In the genomic region with DNA sequence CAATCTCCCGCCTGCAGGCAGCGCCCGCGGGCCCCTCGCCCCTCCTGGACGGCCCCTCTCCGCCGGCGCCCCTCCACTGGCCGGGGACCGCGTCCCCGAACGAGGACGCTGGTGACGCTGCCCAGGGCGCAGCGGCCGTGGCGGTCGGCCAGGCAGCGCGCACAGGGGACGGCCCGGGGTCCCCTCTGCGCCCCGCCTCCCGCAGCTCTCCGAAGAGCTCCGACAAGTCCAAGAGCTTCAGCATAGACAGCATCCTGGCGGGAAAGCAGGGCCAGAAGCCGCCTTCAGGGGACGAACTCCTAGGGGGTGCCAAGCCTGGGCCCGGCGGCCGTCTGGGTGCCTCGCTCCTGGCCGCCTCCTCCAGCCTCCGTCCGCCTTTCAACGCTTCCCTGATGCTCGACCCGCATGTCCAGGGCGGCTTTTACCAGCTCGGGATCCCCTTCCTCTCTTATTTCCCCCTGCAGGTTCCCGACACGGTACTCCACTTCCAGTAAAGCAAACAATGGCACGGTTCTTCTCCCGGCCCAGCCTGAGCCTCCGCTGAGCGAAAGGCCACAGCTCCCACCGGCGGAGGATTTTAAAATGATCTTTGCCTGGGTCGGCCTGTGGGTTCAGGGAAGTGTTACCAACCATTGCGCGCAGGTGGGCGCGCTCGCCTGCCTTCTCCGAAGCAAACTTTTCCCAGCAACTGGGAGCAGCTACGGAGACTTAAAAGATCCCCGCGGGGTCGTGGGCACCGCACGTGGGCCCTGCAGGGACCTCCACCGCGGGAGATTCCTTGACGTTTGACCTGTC, we compare ENCODE assay signal across 14 cellular contexts. TPM values are rescaled to one million over a fixed set of nuclear protein-coding genes. Genes with fewer than 3 reads are reported as not detected.
DNase-seq lines count a peak whose midpoint lies in the region; ATAC-seq and TF ChIP-seq lines count a peak whose summit lies in the region.
"Had no signal": no experiment of that assay in that cellular context is flagged by ENCODE, and none has a peak within 500 bp of the region (broad histone marks: within the 10 kb centered on the region; RNA-seq: fewer than 3 reads in every experiment).

No MANE protein-coding gene starts in this region.

- TF ChIP-seq CTCF in choroid plexus epithelial cell (conservative IDR thresholded peaks at IDR 0.05; ENCODE audit: low read depth, low read length) (no peak), tibial artery (IDR thresholded peaks at IDR 0.05) (no peak)

- no peak for DNase-seq in activated CD4-positive, alpha-beta T cell treated with anti-CD3 and anti-CD28 coated beads, Interleukin-2, amount 10 ng/mL, durations not matched to agents 24 days and 14 days
- no peak for DNase-seq in activated CD4-positive, alpha-beta T cell treated with anti-CD3 and anti-CD28 coated beads for 4 hours
- DNase-seq in choroid plexus epithelial cell (ENCODE audit: low read depth) (peak; percentile 52), tibial artery (peak in 1 of 2 donors; percentile 75), OCI-M2 (lab: John Stamatoyannopoulos, UW; ENCODE audit: unreplicated experiment) (no peak)
- DNase-seq: 8988T; activated CD4-positive, alpha-beta T cell treated with anti-CD3 and anti-CD28 coated beads, Interleukin-2, amount 10 ng/mL, durations not matched to agents 7 days and 5 days; activated naive CD8-positive, alpha-beta T cell treated with anti-CD3 and anti-CD28 coated beads, Interleukin-2, amount 50 U/mL, for 24 hours; naive thymus-derived CD8-positive, alpha-beta T cell; NCI-H2107; stimulated activated CD4-positive, alpha-beta T cell treated with anti-CD3 and anti-CD28 coated beads, Interleukin-4, amount 100 ng/mL, for 4 hours had no signal

- peaks cover 0 to 84% (median 61%) of the 10 kb centered on the region in 4 donors for H3K4me1 ChIP-seq in tibial artery

- H3K36me3 Mint-ChIP-seq in activated CD4-positive, alpha-beta T cell treated with anti-CD3 and anti-CD28 coated beads, Interleukin-2, amount 10 ng/mL, durations not matched to agents 24 days and 14 days (ENCODE audit: low read depth): no peaks in the 10 kb centered on the region

- H3K9me3 Mint-ChIP-seq in activated CD4-positive, alpha-beta T cell treated with anti-CD3 and anti-CD28 coated beads, Interleukin-2, amount 10 ng/mL, durations not matched to agents 24 days and 14 days: no peaks in the 10 kb centered on the region
- H3K9me3 Mint-ChIP-seq: activated CD4-positive, alpha-beta T cell treated with anti-CD3 and anti-CD28 coated beads, Interleukin-2, amount 10 ng/mL, durations not matched to agents 7 days and 5 days; activated naive CD8-positive, alpha-beta T cell treated with anti-CD3 and anti-CD28 coated beads, Interleukin-2, amount 50 U/mL, for 24 hours; naive thymus-derived CD8-positive, alpha-beta T cell had no signal

- ATAC-seq in GM19023 (IDR thresholded peaks at IDR 0.05; ENCODE audit: unreplicated experiment) (no peak), GM21381 (IDR thresholded peaks at IDR 0.05; ENCODE audit: unreplicated experiment) (no peak)
- ATAC-seq: activated naive CD8-positive, alpha-beta T cell treated with anti-CD3 and anti-CD28 coated beads, Interleukin-2, amount 50 U/mL, for 24 hours; naive thymus-derived CD8-positive, alpha-beta T cell had no signal

- H3K4me1 Mint-ChIP-seq in activated CD4-positive, alpha-beta T cell treated with anti-CD3 and anti-CD28 coated beads, Interleukin-2, amount 10 ng/mL, durations not matched to agents 24 days and 14 days: peaks cover 7% of the 10 kb centered on the region

- peak overlapping the region; percentile 39 for H3K4me3 Mint-ChIP-seq in activated CD4-positive, alpha-beta T cell treated with anti-CD3 and anti-CD28 coated beads, Interleukin-2, amount 10 ng/mL, durations not matched to agents 24 days and 14 days
- H3K4me3 Mint-ChIP-seq: activated CD4-positive, alpha-beta T cell treated with anti-CD3 and anti-CD28 coated beads, Interleukin-2, amount 10 ng/mL, durations not matched to agents 7 days and 5 days; activated naive CD8-positive, alpha-beta T cell treated with anti-CD3 and anti-CD28 coated beads, Interleukin-2, amount 50 U/mL, for 24 hours had no signal

- H3K36me3 ChIP-seq in tibial artery: no peaks in the 10 kb centered on the region

- H3K27me3 ChIP-seq in layer of hippocampus (ENCODE audit: control insufficient read depth, insufficient read depth, low read length): peaks cover 31% of the 10 kb centered on the region
- H3K27me3 ChIP-seq in tibial artery: no peaks in the 10 kb centered on the region

- peaks cover 68% of the 10 kb centered on the region for H3K27me3 Mint-ChIP-seq in activated CD4-positive, alpha-beta T cell treated with anti-CD3 and anti-CD28 coated beads, Interleukin-2, amount 10 ng/mL, durations not matched to agents 24 days and 14 days

- H3K27ac ChIP-seq in layer of hippocampus (ENCODE audit: low read depth, low read length): peak overlapping the region; percentile 18
- H3K27ac ChIP-seq in tibial artery: peak overlapping the region; percentile 95 to 97

- H3K4me3 ChIP-seq in choroid plexus epithelial cell (ENCODE audit: low read depth, low read length) (peak overlapping the region; percentile 53), tibial artery (peak overlapping the region; percentile 60 to 78)

- H3K27ac Mint-ChIP-seq in activated CD4-positive, alpha-beta T cell treated with anti-CD3 and anti-CD28 coated beads, Interleukin-2, amount 10 ng/mL, durations not matched to agents 24 days and 14 days: peak overlapping the region; percentile 45
- H3K27ac Mint-ChIP-seq: activated CD4-positive, alpha-beta T cell treated with anti-CD3 and anti-CD28 coated beads, Interleukin-2, amount 10 ng/mL, durations not matched to agents 7 days and 5 days; activated naive CD8-positive, alpha-beta T cell treated with anti-CD3 and anti-CD28 coated beads, Interleukin-2, amount 50 U/mL, for 24 hours; naive thymus-derived CD8-positive, alpha-beta T cell had no signal

- intact Hi-C loops in activated CD4-positive, alpha-beta T cell treated with anti-CD3 and anti-CD28 coated beads, Interleukin-2, amount 10 ng/mL, durations not matched to agents 24 days and 14 days (cut with micrococcal nuclease): loop anchor here (5.0 to 10.0 kb wide), 2 partner anchors 83 to 155 kb away; no protein-coding TSS in a partner anchor
- intact Hi-C loops in tibial artery (cut with DNase I; ENCODE audit: low total_unique reads): loop anchor here (2.0 to 5.0 kb wide), 3 partner anchors 33 to 178 kb away; no protein-coding TSS in a partner anchor

- H3K9me3 ChIP-seq in tibial artery: no peaks in the 10 kb centered on the region

RNA-seq across cellular contexts. Expression of a gene that starts 1.1 kb away (rescaled TPM):
- total RNA-seq in activated CD4-positive, alpha-beta T cell treated with anti-CD3 and anti-CD28 coated beads, Interleukin-2, amount 10 ng/mL, durations not matched to agents 24 days and 14 days: 0.05 TPM in 1 of 2 replicates, not detected in the other
- total RNA-seq: activated CD4-positive, alpha-beta T cell treated with anti-CD3 and anti-CD28 coated beads, Interleukin-2, amount 10 ng/mL, durations not matched to agents 7 days and 5 days; naive thymus-derived CD8-positive, alpha-beta T cell had no signal

RNA-seq across cellular contexts. Expression of a gene that starts 12.8 kb away (rescaled TPM):
- not detected in 2 replicates for total RNA-seq in activated CD4-positive, alpha-beta T cell treated with anti-CD3 and anti-CD28 coated beads, Interleukin-2, amount 10 ng/mL, durations not matched to agents 24 days and 14 days
- total RNA-seq: activated CD4-positive, alpha-beta T cell treated with anti-CD3 and anti-CD28 coated beads, Interleukin-2, amount 10 ng/mL, durations not matched to agents 7 days and 5 days; naive thymus-derived CD8-positive, alpha-beta T cell had no signal

RNA-seq across cellular contexts. Expression of a gene that starts 24.4 kb away (rescaled TPM):
- 27.2 and 29.1 TPM in 2 replicates for total RNA-seq in activated CD4-positive, alpha-beta T cell treated with anti-CD3 and anti-CD28 coated beads, Interleukin-2, amount 10 ng/mL, durations not matched to agents 24 days and 14 days
